ENCODE assay signal across 17 cellular contexts in genomic region chr10:113859261-113859660, GRCh38. TPM values are rescaled to one million over a fixed set of nuclear protein-coding genes. Genes with fewer than 3 reads are reported as not detected.
A peak's percentile ranks its signal among the peaks of the same experiment; 100 is the strongest.
DNase-seq lines count a peak whose midpoint lies in the region; ATAC-seq, FAIRE-seq and TF ChIP-seq lines count a peak whose summit lies in the region.
"Had no signal": no experiment of that assay in that cellular context is flagged by ENCODE, and none has a peak within 500 bp of the region (broad histone marks: within the 10 kb centered on the region; RNA-seq: fewer than 3 reads in every experiment).

No MANE protein-coding gene starts in this region.

- DNase-seq in GM12891 (ENCODE audit: insufficient read length, low spot score) (no peak), putamen (ENCODE audit: low spot score) (no peak), SJCRH30 (no peak), MCF 10A (ENCODE audit: unreplicated experiment) (no peak), aorta (no peak)
- DNase-seq: activated CD8-positive, alpha-beta memory T cell treated with anti-CD3 and anti-CD28 coated beads, Interleukin-2, amount 10 ng/mL, durations not matched to agents 7 days and 5 days; AML-193; cortex of kidney; naive thymus-derived CD8-positive, alpha-beta T cell; NCI-H1417 treated with DMSO at 0.1 percent for 48 hours; T-helper 1 cell; uterus had no signal

- peaks cover 7% of the 10 kb centered on the region for H3K9me3 Mint-ChIP-seq in MCF 10A (ENCODE audit: unreplicated experiment)

- H3K36me3 Mint-ChIP-seq in MCF 10A (ENCODE audit: insufficient read depth, unreplicated experiment) = peaks cover 42% of the 10 kb centered on the region

- no TSS peak for BruUV-seq in MCF 10A (replicated peaks; lab: Mats Ljungman, UMichigan)

- no peak for TF ChIP-seq POLR2A in GM12891 (IDR thresholded peaks at IDR 0.05; ENCODE audit: low read depth, low read length)

- no peaks in the 10 kb centered on the region for H3K27me3 ChIP-seq in SJCRH30
- no peaks in the 10 kb centered on the region for H3K27me3 ChIP-seq in aorta (ENCODE audit: control insufficient read depth in 1 of 2, insufficient read depth in 2 of 2, low read length in 1 of 2)
- H3K27me3 ChIP-seq: uterus had no signal

- WGBS in aorta, 2 donors = 86 to 90% methylated on average over 2 of the region's 2 CpGs

- H3K36me3 ChIP-seq in SJCRH30 (peaks cover 45% of the 10 kb centered on the region), aorta (ENCODE audit: control insufficient read depth in 1 of 2, insufficient read depth in 2 of 2, low read length in 1 of 2) (no peaks in the 10 kb centered on the region)
- H3K36me3 ChIP-seq: uterus had no signal

- H3K9me3 ChIP-seq in SJCRH30 (replicated peaks) (no peaks in the 10 kb centered on the region; the same call in 1 of the 2 replicates), aorta (ENCODE audit: control insufficient read depth, low read length) (no peaks in the 10 kb centered on the region)
- H3K9me3 ChIP-seq: uterus had no signal

- no peak for TF ChIP-seq CTCF in MCF 10A (IDR thresholded peaks at IDR 0.05; ENCODE audit: unreplicated experiment)

- POLR2A ChIA-PET in MCF 10A (lab: Yijun Ruan, JAX) = interaction anchor here (2.0 to 2.3 kb wide), 2 partner anchors 8 to 202 kb away, joined by 6 to 10 read pairs; no protein-coding TSS in a partner anchor

- intact Hi-C loops in MCF 10A (cut with micrococcal nuclease) = loop anchor here (5.0 kb wide), 1 partner anchor 152 kb away; no protein-coding TSS in a partner anchor
- intact Hi-C loops in aorta (cut with DNase I) = no loop called here

- peaks cover 6% of the 10 kb centered on the region; the same call in 1 of the 2 replicates for H3K4me1 ChIP-seq in SJCRH30
- H3K4me1 ChIP-seq in aorta (ENCODE audit: control insufficient read depth in 1 of 2, insufficient read depth in 2 of 2, low read length in 2 of 2) = peaks cover 0 to 5% of the 10 kb centered on the region in 2 donors
- H3K4me1 ChIP-seq: uterus had no signal

- H3K27ac Mint-ChIP-seq in MCF 10A (ENCODE audit: low read depth, unreplicated experiment) = no peak overlapping the region
- H3K27ac Mint-ChIP-seq: activated CD8-positive, alpha-beta memory T cell treated with anti-CD3 and anti-CD28 coated beads, Interleukin-2, amount 10 ng/mL, durations not matched to agents 7 days and 5 days had no signal

- H3K4me3 ChIP-seq in SJCRH30 (no peak overlapping the region), aorta (ENCODE audit: low read length in 2 of 2) (no peak overlapping the region)
- H3K4me3 ChIP-seq: skin epidermis, uterus had no signal

- no peak overlapping the region for H3K4me3 Mint-ChIP-seq in MCF 10A (ENCODE audit: unreplicated experiment)
- H3K4me3 Mint-ChIP-seq: activated CD8-positive, alpha-beta memory T cell treated with anti-CD3 and anti-CD28 coated beads, Interleukin-2, amount 10 ng/mL, durations not matched to agents 7 days and 5 days had no signal

- FAIRE-seq in GM12891 (lab: Jason Lieb, UNC) = peak; percentile 77
- FAIRE-seq: keratinocyte had no signal

- H3K4me1 Mint-ChIP-seq in MCF 10A (ENCODE audit: insufficient read depth, unreplicated experiment) = peaks cover 11% of the 10 kb centered on the region

- peak; percentile 33 for ATAC-seq in GM19328 (IDR thresholded peaks at IDR 0.05; ENCODE audit: unreplicated experiment)
- peak; percentile 38 for ATAC-seq in HG02678 (IDR thresholded peaks at IDR 0.05; ENCODE audit: unreplicated experiment)
- peak; percentile 42 for ATAC-seq in HG03571 (IDR thresholded peaks at IDR 0.05; ENCODE audit: unreplicated experiment)
- ATAC-seq in aorta (ENCODE audit: low FRiP score) = no peak
- ATAC-seq: activated CD8-positive, alpha-beta memory T cell treated with anti-CD3 and anti-CD28 coated beads, Interleukin-2, amount 10 ng/mL, durations not matched to agents 7 days and 5 days; naive thymus-derived CD8-positive, alpha-beta T cell had no signal

- no peaks in the 10 kb centered on the region for H3K27me3 Mint-ChIP-seq in MCF 10A (ENCODE audit: insufficient read depth, unreplicated experiment)
- H3K27me3 Mint-ChIP-seq: activated CD8-positive, alpha-beta memory T cell treated with anti-CD3 and anti-CD28 coated beads, Interleukin-2, amount 10 ng/mL, durations not matched to agents 7 days and 5 days; naive thymus-derived CD8-positive, alpha-beta T cell had no signal

- CTCF ChIA-PET in MCF 10A (lab: Yijun Ruan, JAX) = interaction anchor here (1.4 kb wide), 1 partner anchor 60 kb away, joined by 4 read pairs; no protein-coding TSS in a partner anchor

- H3K27ac ChIP-seq in SJCRH30 (no peak overlapping the region), aorta (ENCODE audit: low read depth in 1 of 2, low read length in 2 of 2) (no peak overlapping the region)
- H3K27ac ChIP-seq: skin epidermis, uterus had no signal

TF ChIP-seq in GM12891, 5 proteins besides CTCF, POLR2A, EP300 and RAD21:
- no peak for TF ChIP-seq TAF1 (IDR thresholded peaks at IDR 0.05; ENCODE audit: low read depth, low read length)
- no peak for TF ChIP-seq POLR2AphosphoS5 (IDR thresholded peaks at IDR 0.05; ENCODE audit: low read depth, low read length)
- peak; percentile 81 for TF ChIP-seq SPI1 (IDR thresholded peaks at IDR 0.05; ENCODE audit: low read depth, low read length)
- TF ChIP-seq PAX5 (IDR thresholded peaks at IDR 0.05; ENCODE audit: insufficient read depth, low read length, severe bottlenecking) = no peak

RNA-seq across cellular contexts. Expression of gene NHLRC2, which starts 4.8 kb away (rescaled TPM):
- polyA plus RNA-seq in GM12891 (2012; ENCODE audit: low read depth, missing spikeins) = 5.3 TPM
- total RNA-seq in SJCRH30 (2014; rRNA removed; shearing (Covaris generic)) = 22.1 and 28.6 TPM in 2 replicates
- total RNA-seq in MCF 10A (2022) = 39.8 and 40.3 TPM in 2 replicates
- total RNA-seq in aorta = 10 to 100 TPM; 36.7 to 40.0 TPM
- polyA plus RNA-seq in aorta = 1 to 10 TPM; 2.4 to 5.2 TPM

RNA-seq across cellular contexts. Expression of gene DCLRE1A, which starts 5.4 kb away (rescaled TPM):
- polyA plus RNA-seq in GM12891 (2012; ENCODE audit: low read depth, missing spikeins) = 6.6 TPM
- total RNA-seq in SJCRH30 (2014; rRNA removed; shearing (Covaris generic)) = 16.7 and 19.7 TPM in 2 replicates
- 9.0 and 9.2 TPM in 2 replicates for total RNA-seq in MCF 10A (2022)
- total RNA-seq in aorta = 1 to 10 TPM; 3.5 to 3.8 TPM
- 1 to 10 TPM; 1.9 to 2.0 TPM for polyA plus RNA-seq in aorta
